In genomic region chr3:172553526-172554252, GRCh38 we compare ENCODE assay signal across 18 cellular contexts. TPM values are rescaled to one million over a fixed set of nuclear protein-coding genes. Genes with fewer than 3 reads are reported as not detected.
DNase-seq lines count a peak whose midpoint lies in the region; ATAC-seq, FAIRE-seq and TF ChIP-seq lines count a peak whose summit lies in the region.
"Had no signal": no experiment of that assay in that cellular context is flagged by ENCODE, and none has a peak within 500 bp of the region (broad histone marks: within the 10 kb centered on the region; RNA-seq: fewer than 3 reads in every experiment).

No MANE protein-coding gene starts in this region.

- TF ChIP-seq CTCF in H1 (IDR thresholded peaks at IDR 0.05; ENCODE audit: control extremely low read depth in 1 of 3, insufficient read depth in 1 of 3, low read depth in 1 of 3, low read length in 3 of 3): no peak
- no peak for TF ChIP-seq CTCF in liver (IDR thresholded peaks at IDR 0.05; ENCODE audit: low read depth, low read length, missing input control)

- H3K4ac ChIP-seq in H1 (replicated peaks; ENCODE audit: insufficient read length, low read depth, low read length): no peak overlapping the region

- no peak for TF ChIP-seq EP300 in H1 (IDR thresholded peaks at IDR 0.05; ENCODE audit: borderline replicate concordance in 1 of 2, low read depth in 2 of 2, low read length in 2 of 2)

- no peak for FAIRE-seq in H1 (lab: Jason Lieb, UNC)
- no peak for FAIRE-seq in small intestine (lab: Jason Lieb, UNC)
- FAIRE-seq: GM19239, H54, HTR-8/SVneo had no signal

- H3K4me3 Mint-ChIP-seq in activated naive CD4-positive, alpha-beta T cell treated with anti-CD3 and anti-CD28 coated beads, Interleukin-2, amount 50 U/mL, for 24 hours: no peak overlapping the region
- H3K4me3 Mint-ChIP-seq in activated T-helper 1 cell treated with anti-CD3 and anti-CD28 coated beads, Interleukin-12 subunit alpha, Interleukin-12 subunit beta, Interleukin-2, Interleukin-4 antibody, amounts not matched to agents 30 ng/mL and 10 ng/mL and 1 ng/mL, durations not matched to agents 14 hours and 24 hours and 36 hours: no peak overlapping the region
- H3K4me3 Mint-ChIP-seq: CD14-positive monocyte had no signal

- intact Hi-C loops in activated T-helper 1 cell treated with anti-CD3 and anti-CD28 coated beads, Interleukin-12 subunit alpha, Interleukin-12 subunit beta, Interleukin-2, Interleukin-4 antibody, amounts not matched to agents 30 ng/mL and 10 ng/mL and 1 ng/mL, durations not matched to agents 14 hours and 24 hours and 36 hours (cut with micrococcal nuclease): no loop called here

- peaks cover 42% of the 10 kb centered on the region for H3K4me1 Mint-ChIP-seq in activated naive CD4-positive, alpha-beta T cell treated with anti-CD3 and anti-CD28 coated beads, Interleukin-2, amount 50 U/mL, for 24 hours
- H3K4me1 Mint-ChIP-seq in activated T-helper 1 cell treated with anti-CD3 and anti-CD28 coated beads, Interleukin-12 subunit alpha, Interleukin-12 subunit beta, Interleukin-2, Interleukin-4 antibody, amounts not matched to agents 30 ng/mL and 10 ng/mL and 1 ng/mL, durations not matched to agents 14 hours and 24 hours and 36 hours (ENCODE audit: low read depth): peaks cover 70% of the 10 kb centered on the region

- H3K27ac ChIP-seq in H1 (ENCODE audit: low read depth, low read length) (no peak overlapping the region), liver (ENCODE audit: low read depth in 1 of 2, low read length in 2 of 2) (peak overlapping the region; percentile 89 to 94), small intestine (ENCODE audit: low read depth in 1 of 2, low read length in 1 of 2) (peak overlapping the region; percentile 7 to 35)
- H3K27ac ChIP-seq: 22Rv1 had no signal

- POLR2A ChIA-PET in H1 (lab: Charles Lee; ENCODE audit: partially characterized antibody): no interaction called here

- H3K4me3 ChIP-seq in H1 (ENCODE audit: extremely low read depth in 1 of 4, insufficient read depth in 2 of 4, low read depth in 3 of 4, low read length in 4 of 4) (no peak overlapping the region), liver (ENCODE audit: low read depth in 1 of 3, low read length in 3 of 3) (no peak overlapping the region), small intestine (ENCODE audit: low read depth in 1 of 2, low read length in 2 of 2) (no peak overlapping the region)

- H4K5ac ChIP-seq in H1 (ENCODE audit: insufficient read length, low read depth, low read length): no peak overlapping the region

- no peak overlapping the region for H2BK12ac ChIP-seq in H1 (ENCODE audit: low read depth, low read length)

- H3K9me3 ChIP-seq in H1 (ENCODE audit: insufficient read depth in 2 of 2, low read depth in 1 of 2, low read length in 1 of 2) (no peaks in the 10 kb centered on the region), liver (ENCODE audit: control insufficient read depth in 4 of 4, low read length in 3 of 4) (no peaks in the 10 kb centered on the region), small intestine (ENCODE audit: control insufficient read depth, low read depth) (no peaks in the 10 kb centered on the region)

- DNase-seq in activated naive CD4-positive, alpha-beta T cell treated with anti-CD3 and anti-CD28 coated beads, Interleukin-2, amount 50 U/mL, for 16 hours: no peak
- no peak for DNase-seq in H1 (ENCODE audit: low read depth in 1 of 2, low spot score in 2 of 2)
- DNase-seq in small intestine: peak; percentile 94
- DNase-seq in activated T-helper 1 cell treated with anti-CD3 and anti-CD28 coated beads, Interleukin-12 subunit alpha, Interleukin-12 subunit beta, Interleukin-2, Interleukin-4 antibody, amounts not matched to agents 30 ng/mL and 10 ng/mL and 1 ng/mL, durations not matched to agents 14 hours and 24 hours and 36 hours (ENCODE audit: low spot score): no peak
- DNase-seq in dermis blood vessel endothelial cell: no peak
- DNase-seq: DMS53, GF-D8 had no signal

- H3K9ac ChIP-seq in H1 (replicated peaks in 1 of 4; ENCODE audit: extremely low read depth in 1 of 4, low read depth in 3 of 4, low read length in 3 of 4) (no peak overlapping the region), liver (ENCODE audit: low read depth in 1 of 2, low read length in 2 of 2) (peak overlapping the region in 1 of 2 donors; percentile 65)

- CTCF ChIA-PET in H1 (lab: Charles Lee; ENCODE audit: partially characterized antibody): interaction anchor here (0.9 to 1.1 kb wide), 2 partner anchors 28 to 120 kb away, joined by 3 to 5 read pairs; no protein-coding TSS in a partner anchor

- ATAC-seq in GM21390 (IDR thresholded peaks at IDR 0.05; ENCODE audit: unreplicated experiment): no peak
- ATAC-seq: HCT116 had no signal

- H3K36me3 ChIP-seq in H1 (ENCODE audit: control insufficient read depth in 2 of 4, insufficient read depth in 4 of 4, low read length in 3 of 4) (no peaks in the 10 kb centered on the region), liver (ENCODE audit: control insufficient read depth in 4 of 4, insufficient read depth in 3 of 4, low read depth in 1 of 4, low read length in 3 of 4) (no peaks in the 10 kb centered on the region), small intestine (ENCODE audit: control insufficient read depth in 2 of 2, insufficient read depth in 2 of 2, low read length in 2 of 2) (no peaks in the 10 kb centered on the region)

- H3K79me1 ChIP-seq in H1 (ENCODE audit: low read depth, low read length): no peaks in the 10 kb centered on the region

- TF ChIP-seq POLR2A in H1 (IDR thresholded peaks at IDR 0.05; ENCODE audit: control extremely low read depth in 1 of 2, low read depth in 2 of 2, low read length in 2 of 2): no peak

- H4K8ac ChIP-seq in H1 (ENCODE audit: extremely low read depth, insufficient read depth, low read length): no peak overlapping the region

- no peaks in the 10 kb centered on the region for H3K27me3 Mint-ChIP-seq in activated naive CD4-positive, alpha-beta T cell treated with anti-CD3 and anti-CD28 coated beads, Interleukin-2, amount 50 U/mL, for 24 hours
- H3K27me3 Mint-ChIP-seq in activated T-helper 1 cell treated with anti-CD3 and anti-CD28 coated beads, Interleukin-12 subunit alpha, Interleukin-12 subunit beta, Interleukin-2, Interleukin-4 antibody, amounts not matched to agents 30 ng/mL and 10 ng/mL and 1 ng/mL, durations not matched to agents 14 hours and 24 hours and 36 hours (ENCODE audit: insufficient read depth): no peaks in the 10 kb centered on the region

- no peak overlapping the region for H2BK15ac ChIP-seq in H1 (ENCODE audit: low read length)

- no peaks in the 10 kb centered on the region for H4K20me1 ChIP-seq in H1 (replicated peaks in 1 of 2; ENCODE audit: control insufficient read depth in 1 of 2, insufficient read depth in 2 of 2, low read length in 2 of 2)

- no peak overlapping the region for H2BK20ac ChIP-seq in H1 (ENCODE audit: low read length)

- H3K23ac ChIP-seq in H1 (ENCODE audit: insufficient read length): no peak overlapping the region

- no peaks in the 10 kb centered on the region for H3K36me3 Mint-ChIP-seq in activated naive CD4-positive, alpha-beta T cell treated with anti-CD3 and anti-CD28 coated beads, Interleukin-2, amount 50 U/mL, for 24 hours
- H3K36me3 Mint-ChIP-seq in activated T-helper 1 cell treated with anti-CD3 and anti-CD28 coated beads, Interleukin-12 subunit alpha, Interleukin-12 subunit beta, Interleukin-2, Interleukin-4 antibody, amounts not matched to agents 30 ng/mL and 10 ng/mL and 1 ng/mL, durations not matched to agents 14 hours and 24 hours and 36 hours (ENCODE audit: low read depth): peaks cover 6% of the 10 kb centered on the region
- H3K36me3 Mint-ChIP-seq: CD14-positive monocyte had no signal

- 0 out of 7 replicates have a peak, but pooled peaks cover 0 to 3% (median 0%) of the 10 kb centered on the region in 4 experiments for H3K4me1 ChIP-seq in H1 (replicated peaks in 1 of 4; ENCODE audit: control insufficient read depth in 3 of 4, insufficient read depth in 4 of 4, low read length in 3 of 4)
- peaks cover 11 to 36% (median 26%) of the 10 kb centered on the region in 4 donors for H3K4me1 ChIP-seq in liver (ENCODE audit: control insufficient read depth in 4 of 4, insufficient read depth in 4 of 4, low read length in 3 of 4)
- peaks cover 0 to 7% of the 10 kb centered on the region in 2 donors for H3K4me1 ChIP-seq in small intestine (ENCODE audit: control insufficient read depth in 2 of 2, insufficient read depth in 1 of 2, low read depth in 1 of 2, low read length in 1 of 2)

- H3K14ac ChIP-seq in H1 (ENCODE audit: insufficient read length): no peak overlapping the region

- no peak overlapping the region for H4K91ac ChIP-seq in H1 (replicated peaks; ENCODE audit: insufficient read length, low read length)

- no peak overlapping the region for H2AK5ac ChIP-seq in H1 (ENCODE audit: low read depth, low read length)

- 91% methylated on average over 6 of the region's 6 CpGs; no CpG with 5 or more reads in 1 of the 2 experiments for WGBS in H1 (ENCODE audit: extremely low coverage in 1 of 2, insufficient coverage in 1 of 2, insufficient read length in 1 of 2, insufficient replicate concordance in 2 of 2, low coverage in 1 of 2, low lambda C conversion rate in 2 of 2, missing lambda C conversion rate in 1 of 2), 2 experiments
- 34% methylated on average over 6 of the region's 6 CpGs for WGBS in liver
- 16 to 64% (median 41%) methylated on average over 6 of the region's 6 CpGs for WGBS in small intestine, 3 donors

- no peaks in the 10 kb centered on the region for H3K27me3 ChIP-seq in H1 (replicated peaks in 1 of 4; ENCODE audit: control insufficient read depth in 3 of 4, extremely low read depth in 1 of 4, insufficient read depth in 3 of 4, low read length in 3 of 4)
- H3K27me3 ChIP-seq in liver (ENCODE audit: control insufficient read depth in 4 of 4, insufficient read depth in 4 of 4, low read length in 3 of 4): no peaks in the 10 kb centered on the region
- H3K27me3 ChIP-seq in small intestine (ENCODE audit: control insufficient read depth in 2 of 2, insufficient read depth in 2 of 2, low read length in 2 of 2): no peaks in the 10 kb centered on the region

- H2AFZ ChIP-seq in H1 (ENCODE audit: low read length): peak overlapping the region; percentile 33; the same call in 1 of the 2 replicates

- H3K23me2 ChIP-seq in H1 (ENCODE audit: low read depth, low read length): no peaks in the 10 kb centered on the region

- no peak overlapping the region for H3K4me2 ChIP-seq in H1 (ENCODE audit: insufficient read depth in 1 of 2, low read depth in 2 of 2, low read length in 2 of 2)

- TF ChIP-seq RAD21 in H1 (IDR thresholded peaks at IDR 0.05 in 1 of 2, conservative IDR thresholded peaks at IDR 0.05 in 1 of 2; ENCODE audit: low read depth in 2 of 2, low read length in 2 of 2) (no peak), liver (IDR thresholded peaks at IDR 0.05) (peak; percentile 54 to 57)

- no peak overlapping the region for H3K56ac ChIP-seq in H1 (replicated peaks; ENCODE audit: insufficient read length, low read depth, low read length)

- H3K18ac ChIP-seq in H1 (ENCODE audit: extremely low read depth, low read length): no peak overlapping the region

- H3K27ac Mint-ChIP-seq in activated naive CD4-positive, alpha-beta T cell treated with anti-CD3 and anti-CD28 coated beads, Interleukin-2, amount 50 U/mL, for 24 hours: peak overlapping the region; percentile 15
- H3K27ac Mint-ChIP-seq in activated T-helper 1 cell treated with anti-CD3 and anti-CD28 coated beads, Interleukin-12 subunit alpha, Interleukin-12 subunit beta, Interleukin-2, Interleukin-4 antibody, amounts not matched to agents 30 ng/mL and 10 ng/mL and 1 ng/mL, durations not matched to agents 14 hours and 24 hours and 36 hours: no peak overlapping the region
- H3K27ac Mint-ChIP-seq: CD14-positive monocyte had no signal

- H2BK5ac ChIP-seq in H1 (ENCODE audit: low read depth, low read length): no peak overlapping the region

- no peak overlapping the region for H2BK120ac ChIP-seq in H1 (replicated peaks; ENCODE audit: low read depth, low read length)

- H3K9me3 Mint-ChIP-seq in activated naive CD4-positive, alpha-beta T cell treated with anti-CD3 and anti-CD28 coated beads, Interleukin-2, amount 50 U/mL, for 24 hours: no peaks in the 10 kb centered on the region
- H3K9me3 Mint-ChIP-seq in activated T-helper 1 cell treated with anti-CD3 and anti-CD28 coated beads, Interleukin-12 subunit alpha, Interleukin-12 subunit beta, Interleukin-2, Interleukin-4 antibody, amounts not matched to agents 30 ng/mL and 10 ng/mL and 1 ng/mL, durations not matched to agents 14 hours and 24 hours and 36 hours: no peaks in the 10 kb centered on the region

- no peaks in the 10 kb centered on the region for H3K79me2 ChIP-seq in H1 (ENCODE audit: control insufficient read depth in 1 of 2, insufficient read depth in 2 of 2, low read length in 2 of 2)

RNA-seq across cellular contexts. Expression of gene TNFSF10, which starts 30.5 kb away (rescaled TPM):
- total RNA-seq in H1 (2021; fragmentation: NEBNext Ultra II Directional; extraction: Animal tissue kit (Norgen Biotek cat#: 25700)): not detected in 2 replicates
- 0.06 TPM in 1 of 2 replicates, not detected in the other for polyA plus RNA-seq in H1 (2011; rRNA removed)
- polyA plus RNA-seq in H1 (2011; cell fraction: cytosol; rRNA removed): 0.18 TPM
- polyA plus RNA-seq in H1 (2011; cell fraction: nucleus; rRNA removed): not detected
- 0.12 to 0.23 TPM in 2 of 4 replicates, not detected in the others for polyA plus RNA-seq in H1 (2012, experiment 1 of 2)
- polyA plus RNA-seq in H1 (2012, experiment 2 of 2): not detected
- 0.26 TPM for polyA plus RNA-seq in H1 (2013, experiment 1 of 2)
- polyA plus RNA-seq in H1 (2013, experiment 2 of 2): 0.44 TPM
- polyA minus RNA-seq in H1 (2011; rRNA and poly(A)+ RNA removed): not detected in 2 replicates
- polyA minus RNA-seq in H1 (2011; cell fraction: cytosol; rRNA and poly(A)+ RNA removed): not detected
- not detected for polyA minus RNA-seq in H1 (2011; cell fraction: nucleus; rRNA and poly(A)+ RNA removed)
- total RNA-seq in liver: 10 to 100 TPM; 55.4 to 67.1 TPM
- 10 to 100 TPM; 16.2 to 19.5 TPM for polyA plus RNA-seq in liver
- 10 to 100 TPM; 31.1 to 50.8 (median 37.8) TPM for polyA plus RNA-seq in small intestine
- 119 and 123 TPM in 2 replicates for total RNA-seq in activated T-helper 1 cell treated with anti-CD3 and anti-CD28 coated beads, Interleukin-12 subunit alpha, Interleukin-12 subunit beta, Interleukin-2, Interleukin-4 antibody, amounts not matched to agents 30 ng/mL and 10 ng/mL and 1 ng/mL, durations not matched to agents 14 hours and 24 hours and 36 hours
- 169 and 180 TPM in 2 replicates for total RNA-seq in dermis blood vessel endothelial cell
- total RNA-seq: A673 had no signal
- polyA plus RNA-seq: BJ had no signal

Comparison
In these comparisons a context has a peak if more than half of its experiments do, and no peak if none do; other contexts are left out.
1. RNA of gene TNFSF10, which starts 30.5 kb away (total RNA-seq): 169 to 180 TPM in dermis blood vessel endothelial cell, 119 to 123 TPM in activated T-helper 1 cell treated with anti-CD3 and anti-CD28 coated beads, Interleukin-12 subunit alpha, Interleukin-12 subunit beta, Interleukin-2, Interleukin-4 antibody, amounts not matched to agents 30 ng/mL and 10 ng/mL and 1 ng/mL, durations not matched to agents 14 hours and 24 hours and 36 hours and 55.4 to 67.1 TPM in liver; not detected in H1; every median in the first group is over 10 times any median in the second.